Comparison of ENCODE assay signal across 12 cellular contexts in the genomic region with DNA sequence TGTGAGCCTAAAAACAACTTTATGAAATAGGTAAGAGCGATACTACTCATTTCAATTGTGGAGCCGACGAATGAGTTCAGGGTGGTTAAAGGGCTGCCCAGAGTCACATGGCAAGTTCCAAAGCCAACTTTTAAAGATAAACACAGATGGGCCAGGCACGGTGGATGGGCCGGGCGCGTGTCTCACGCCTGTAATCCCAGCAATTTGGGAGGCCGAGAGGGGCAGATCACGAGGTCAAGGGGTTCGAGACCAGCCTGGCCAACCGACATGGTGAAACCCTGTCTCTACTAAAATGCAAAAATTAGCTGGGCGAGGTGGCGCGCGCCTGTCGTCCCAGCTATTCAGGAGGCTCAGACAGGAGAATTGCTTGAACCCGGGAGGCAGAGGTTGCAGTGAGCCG. TPM values are rescaled to one million over a fixed set of nuclear protein-coding genes. Genes with fewer than 3 reads are reported as not detected.
DNase-seq lines count a peak whose midpoint lies in the region; ATAC-seq and TF ChIP-seq lines count a peak whose summit lies in the region.
"Had no signal": no experiment of that assay in that cellular context is flagged by ENCODE, and none has a peak within 500 bp of the region (broad histone marks: within the 10 kb centered on the region; RNA-seq: fewer than 3 reads in every experiment).

No MANE protein-coding gene starts in this region.

- 89% methylated on average over 19 of the region's 19 CpGs for whole genome bisulfite sequencing in hepatocyte (ENCODE audit: low lambda C conversion rate, missing lambda C conversion rate)
- 95% methylated on average over 19 of the region's 19 CpGs for WGBS in smooth muscle cell (ENCODE audit: low lambda C conversion rate)

- peaks cover 7% of the 10 kb centered on the region for H3F3A ChIP-seq in smooth muscle cell (ENCODE audit: low read depth)

- H3K27me3 ChIP-seq in hepatocyte (no peaks in the 10 kb centered on the region), smooth muscle cell (ENCODE audit: low read depth) (no peaks in the 10 kb centered on the region)

- H3K27ac ChIP-seq in hepatocyte (peak overlapping the region; percentile 93), smooth muscle cell (ENCODE audit: low read depth) (no peak overlapping the region)

- no peaks in the 10 kb centered on the region for H4K20me1 ChIP-seq in hepatocyte (ENCODE audit: insufficient read depth, poor library complexity, severe bottlenecking)
- H4K20me1 ChIP-seq in smooth muscle cell (ENCODE audit: low read depth): no peaks in the 10 kb centered on the region

- DNase-seq in activated T-cell treated with anti-CD3 and anti-CD28 coated beads, Interleukin-2, amount 50 U/mL, for 24 hours: no peak
- DNase-seq in activated T-cell treated with anti-CD3 and anti-CD28 coated beads, Interleukin-2, amount 50 U/mL, for 1 hour: no peak
- no peak for DNase-seq in activated CD8-positive, alpha-beta T cell treated with anti-CD3 and anti-CD28 coated beads, Interleukin-2, amount 10 ng/mL, durations not matched to agents 7 days and 5 days
- DNase-seq in hepatocyte (ENCODE audit: low spot score) (no peak), smooth muscle cell (lab: John Stamatoyannopoulos, UW; ENCODE audit: unreplicated experiment) (no peak), NCI-H2171 (lab: John Stamatoyannopoulos, UW) (no peak), SIG-M5 (lab: John Stamatoyannopoulos, UW) (no peak)
- no peak for DNase-seq in stimulated activated CD8-positive, alpha-beta memory T cell treated with anti-CD3 and anti-CD28 coated beads, Interleukin-4, amount 100 ng/mL, for 48 hours
- DNase-seq: amniotic stem cell; stimulated activated naive CD4-positive, alpha-beta T cell treated with Interleukin-2 at 50 U/mL for 16 hours had no signal

- H3K36me3 ChIP-seq in hepatocyte (replicated peaks; ENCODE audit: insufficient read depth, low read depth) (no peaks in the 10 kb centered on the region), smooth muscle cell (ENCODE audit: low read depth) (no peaks in the 10 kb centered on the region)

- peaks cover 31% of the 10 kb centered on the region for H3K27me3 Mint-ChIP-seq in activated T-cell treated with anti-CD3 and anti-CD28 coated beads, Interleukin-2, amount 50 U/mL, for 24 hours
- peaks cover 21% of the 10 kb centered on the region for H3K27me3 Mint-ChIP-seq in activated CD8-positive, alpha-beta T cell treated with anti-CD3 and anti-CD28 coated beads, Interleukin-2, amount 10 ng/mL, durations not matched to agents 7 days and 5 days (ENCODE audit: low read depth)

- H3K4me3 Mint-ChIP-seq in activated T-cell treated with anti-CD3 and anti-CD28 coated beads, Interleukin-2, amount 50 U/mL, for 24 hours: peak overlapping the region; percentile 68
- peak overlapping the region; percentile 69 for H3K4me3 Mint-ChIP-seq in activated CD8-positive, alpha-beta T cell treated with anti-CD3 and anti-CD28 coated beads, Interleukin-2, amount 10 ng/mL, durations not matched to agents 7 days and 5 days

- H3K9me3 ChIP-seq in hepatocyte (ENCODE audit: low read depth): no peaks in the 10 kb centered on the region
- no peaks in the 10 kb centered on the region for H3K9me3 ChIP-seq in smooth muscle cell (replicated peaks; ENCODE audit: low read depth)

- no peaks in the 10 kb centered on the region for H3K9me2 ChIP-seq in hepatocyte (replicated peaks; ENCODE audit: insufficient read depth)

- H3K79me2 ChIP-seq in hepatocyte (no peaks in the 10 kb centered on the region), smooth muscle cell (ENCODE audit: low read depth) (no peaks in the 10 kb centered on the region)

- H3K4me3 ChIP-seq in hepatocyte: no peak overlapping the region
- H3K4me3 ChIP-seq in smooth muscle cell: peak overlapping the region; percentile 85

- ATAC-seq in activated CD8-positive, alpha-beta T cell treated with anti-CD3 and anti-CD28 coated beads, Interleukin-2, amount 10 ng/mL, durations not matched to agents 7 days and 5 days: no peak

- no peak overlapping the region for H3K27ac Mint-ChIP-seq in activated T-cell treated with anti-CD3 and anti-CD28 coated beads, Interleukin-2, amount 50 U/mL, for 24 hours
- H3K27ac Mint-ChIP-seq in activated CD8-positive, alpha-beta T cell treated with anti-CD3 and anti-CD28 coated beads, Interleukin-2, amount 10 ng/mL, durations not matched to agents 7 days and 5 days: no peak overlapping the region

- CTCF ChIA-PET in activated CD8-positive, alpha-beta T cell treated with anti-CD3 and anti-CD28 coated beads, Interleukin-2, amount 10 ng/mL, durations not matched to agents 7 days and 5 days (lab: Charles Lee): interaction anchor here (0.7 to 2.0 kb wide), 3 partner anchors 394 to 397 kb away, joined by 3 to 8 read pairs (median 5); no protein-coding TSS in a partner anchor

- H3K4me1 ChIP-seq in hepatocyte (ENCODE audit: insufficient read depth): peaks cover 14% of the 10 kb centered on the region
- H3K4me1 ChIP-seq in smooth muscle cell (ENCODE audit: low read depth): peaks cover 24% of the 10 kb centered on the region

- H3K4me2 ChIP-seq in hepatocyte: peak overlapping the region; percentile 90
- H3K4me2 ChIP-seq in smooth muscle cell: peak overlapping the region; percentile 95

- TF ChIP-seq CTCF in hepatocyte (IDR thresholded peaks at IDR 0.05; ENCODE audit: poor library complexity) (no peak), smooth muscle cell (IDR thresholded peaks at IDR 0.05; ENCODE audit: borderline replicate concordance, insufficient read depth, poor library complexity, severe bottlenecking) (no peak)

- H3K36me3 Mint-ChIP-seq in activated T-cell treated with anti-CD3 and anti-CD28 coated beads, Interleukin-2, amount 50 U/mL, for 24 hours (ENCODE audit: low read depth): no peaks in the 10 kb centered on the region
- no peaks in the 10 kb centered on the region for H3K36me3 Mint-ChIP-seq in activated CD8-positive, alpha-beta T cell treated with anti-CD3 and anti-CD28 coated beads, Interleukin-2, amount 10 ng/mL, durations not matched to agents 7 days and 5 days (ENCODE audit: low read depth)

- H2AFZ ChIP-seq in hepatocyte: peak overlapping the region; percentile 100
- no peak overlapping the region for H2AFZ ChIP-seq in smooth muscle cell (ENCODE audit: low read depth)

- no peak overlapping the region for H3K9ac ChIP-seq in smooth muscle cell (ENCODE audit: low read depth)

- peaks cover 11% of the 10 kb centered on the region for H3K4me1 Mint-ChIP-seq in activated T-cell treated with anti-CD3 and anti-CD28 coated beads, Interleukin-2, amount 50 U/mL, for 24 hours (ENCODE audit: low read depth)
- peaks cover 3% of the 10 kb centered on the region for H3K4me1 Mint-ChIP-seq in activated CD8-positive, alpha-beta T cell treated with anti-CD3 and anti-CD28 coated beads, Interleukin-2, amount 10 ng/mL, durations not matched to agents 7 days and 5 days (ENCODE audit: low read depth)

- no peaks in the 10 kb centered on the region for H3K9me3 Mint-ChIP-seq in activated T-cell treated with anti-CD3 and anti-CD28 coated beads, Interleukin-2, amount 50 U/mL, for 24 hours
- H3K9me3 Mint-ChIP-seq in activated CD8-positive, alpha-beta T cell treated with anti-CD3 and anti-CD28 coated beads, Interleukin-2, amount 10 ng/mL, durations not matched to agents 7 days and 5 days (ENCODE audit: insufficient read depth): no peaks in the 10 kb centered on the region

- POLR2A ChIA-PET in activated CD8-positive, alpha-beta T cell treated with anti-CD3 and anti-CD28 coated beads, Interleukin-2, amount 10 ng/mL, durations not matched to agents 7 days and 5 days (lab: Charles Lee): no interaction called here

RNA-seq across cellular contexts. Expression of a gene that starts 0.9 kb away (rescaled TPM):
- total RNA-seq in activated CD8-positive, alpha-beta T cell treated with anti-CD3 and anti-CD28 coated beads, Interleukin-2, amount 10 ng/mL, durations not matched to agents 7 days and 5 days: under 1 TPM in 1 of 2 experiments, not detected in 1; 0.37 TPM
- total RNA-seq in hepatocyte: 1.2 and 1.3 TPM in 2 replicates
- polyA plus RNA-seq in hepatocyte: 2.0 and 2.3 TPM in 2 replicates
- 1.3 and 5.1 TPM in 2 replicates for total RNA-seq in smooth muscle cell
- not detected in 2 replicates for polyA plus RNA-seq in smooth muscle cell
- total RNA-seq: myocyte had no signal

RNA-seq across cellular contexts. Expression of a gene that starts 41.7 kb away (rescaled TPM):
- total RNA-seq in activated CD8-positive, alpha-beta T cell treated with anti-CD3 and anti-CD28 coated beads, Interleukin-2, amount 10 ng/mL, durations not matched to agents 7 days and 5 days: 10 to 100 TPM; 47.8 to 51.6 TPM
- 36.1 and 38.7 TPM in 2 replicates for total RNA-seq in hepatocyte
- polyA plus RNA-seq in hepatocyte: 28.7 and 31.9 TPM in 2 replicates
- 17.7 and 22.0 TPM in 2 replicates for total RNA-seq in smooth muscle cell
- polyA plus RNA-seq in smooth muscle cell: 6.6 and 12.7 TPM in 2 replicates

RNA-seq across cellular contexts. Expression of a gene that starts 44.0 kb away (rescaled TPM):
- total RNA-seq in activated CD8-positive, alpha-beta T cell treated with anti-CD3 and anti-CD28 coated beads, Interleukin-2, amount 10 ng/mL, durations not matched to agents 7 days and 5 days: not detected
- total RNA-seq in hepatocyte: 0.10 and 0.24 TPM in 2 replicates
- not detected in 2 replicates for polyA plus RNA-seq in hepatocyte
- 1.3 and 1.4 TPM in 2 replicates for total RNA-seq in smooth muscle cell
- 0.34 TPM in 1 of 2 replicates, not detected in the other for polyA plus RNA-seq in smooth muscle cell
- total RNA-seq: K562, myocyte had no signal
- polyA plus RNA-seq: K562 had no signal
